8 cellular contexts compared by ENCODE assay signal in the genomic region with DNA sequence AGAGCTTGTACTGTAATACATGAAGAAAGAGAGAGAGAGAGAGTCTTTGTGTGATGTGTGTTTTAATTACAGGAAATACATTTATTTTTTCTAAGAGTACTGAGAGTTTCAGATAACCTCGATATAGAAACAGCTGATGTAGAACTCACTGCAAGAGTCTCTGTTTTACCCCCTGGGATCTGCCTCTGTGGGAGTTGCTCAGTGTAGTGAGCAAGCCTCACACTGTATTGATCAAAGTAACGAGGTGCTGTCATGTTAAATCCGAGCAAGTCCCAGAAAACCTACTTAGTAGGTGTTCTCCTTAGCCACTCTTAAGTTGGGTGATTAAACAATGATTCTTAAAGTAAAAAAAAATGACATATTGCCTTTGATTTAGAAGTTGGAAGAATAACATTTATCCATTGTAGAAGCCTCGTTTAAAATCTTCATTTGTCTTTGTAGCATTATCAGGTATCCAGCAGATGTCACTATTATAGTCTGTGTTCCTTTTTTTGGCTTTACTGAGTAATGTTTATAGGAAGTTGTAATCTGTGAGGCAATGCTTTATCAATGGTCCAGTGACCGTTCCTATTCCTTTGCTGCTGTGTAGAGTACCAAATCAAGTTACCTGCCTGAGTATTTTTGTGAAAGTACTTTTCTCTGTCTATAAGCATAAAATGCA.
DNase-seq lines count a peak whose midpoint lies in the region; ATAC-seq, FAIRE-seq and TF ChIP-seq lines count a peak whose summit lies in the region.

No MANE protein-coding gene starts in this region.

- H3F3A ChIP-seq in neural progenitor cell (ENCODE audit: low read depth): no peaks in the 10 kb centered on the region

- H3K27ac ChIP-seq in astrocyte (ENCODE audit: low read depth, low read length) (no peak overlapping the region), neural progenitor cell (no peak overlapping the region)

- H3K4me3 Mint-ChIP-seq in astrocyte (ENCODE audit: unreplicated experiment): no peak overlapping the region
- no peak overlapping the region for H3K4me3 Mint-ChIP-seq in neural progenitor cell
- H3K4me3 Mint-ChIP-seq in activated naive CD4-positive, alpha-beta T cell treated with anti-CD3 and anti-CD28 coated beads, Interleukin-2, amount 10 ng/mL, durations not matched to agents 7 days and 5 days: no peak overlapping the region
- H3K4me3 Mint-ChIP-seq in activated CD4-positive, alpha-beta memory T cell treated with anti-CD3 and anti-CD28 coated beads, Interleukin-2, amount 10 ng/mL, durations not matched to agents 7 days and 5 days: no peak overlapping the region

- H3K4me2 ChIP-seq in astrocyte (ENCODE audit: low read length): no peak overlapping the region
- H3K4me2 ChIP-seq in neural progenitor cell: no peak overlapping the region

- H3K79me2 ChIP-seq in astrocyte (ENCODE audit: insufficient read depth, low read length): no peaks in the 10 kb centered on the region
- H3K79me2 ChIP-seq in neural progenitor cell (ENCODE audit: low read depth): no peaks in the 10 kb centered on the region

- H3K9me3 Mint-ChIP-seq in astrocyte (ENCODE audit: unreplicated experiment) (no peaks in the 10 kb centered on the region), neural progenitor cell (no peaks in the 10 kb centered on the region)
- no peaks in the 10 kb centered on the region for H3K9me3 Mint-ChIP-seq in activated naive CD4-positive, alpha-beta T cell treated with anti-CD3 and anti-CD28 coated beads, Interleukin-2, amount 10 ng/mL, durations not matched to agents 7 days and 5 days
- no peaks in the 10 kb centered on the region for H3K9me3 Mint-ChIP-seq in activated CD4-positive, alpha-beta memory T cell treated with anti-CD3 and anti-CD28 coated beads, Interleukin-2, amount 10 ng/mL, durations not matched to agents 7 days and 5 days

- POLR2A ChIA-PET in activated CD4-positive, alpha-beta memory T cell treated with anti-CD3 and anti-CD28 coated beads, Interleukin-2, amount 10 ng/mL, durations not matched to agents 7 days and 5 days (lab: Charles Lee): no interaction called here

- H3K36me3 Mint-ChIP-seq in astrocyte (ENCODE audit: low read depth, unreplicated experiment) (no peaks in the 10 kb centered on the region), neural progenitor cell (no peaks in the 10 kb centered on the region)
- no peaks in the 10 kb centered on the region for H3K36me3 Mint-ChIP-seq in activated naive CD4-positive, alpha-beta T cell treated with anti-CD3 and anti-CD28 coated beads, Interleukin-2, amount 10 ng/mL, durations not matched to agents 7 days and 5 days
- H3K36me3 Mint-ChIP-seq in activated CD4-positive, alpha-beta memory T cell treated with anti-CD3 and anti-CD28 coated beads, Interleukin-2, amount 10 ng/mL, durations not matched to agents 7 days and 5 days (ENCODE audit: low read depth): no peaks in the 10 kb centered on the region

- CTCF ChIA-PET in activated naive CD4-positive, alpha-beta T cell treated with anti-CD3 and anti-CD28 coated beads, Interleukin-2, amount 10 ng/mL, durations not matched to agents 7 days and 5 days (lab: Charles Lee): interaction anchor here (1.3 to 3.4 kb wide), 4 partner anchors 12 to 416 kb away, joined by 3 to 13 read pairs (median 8); no protein-coding TSS in a partner anchor
- CTCF ChIA-PET in activated CD4-positive, alpha-beta memory T cell treated with anti-CD3 and anti-CD28 coated beads, Interleukin-2, amount 10 ng/mL, durations not matched to agents 7 days and 5 days (lab: Charles Lee): interaction anchor here (0.6 to 3.2 kb wide), 6 partner anchors 12 to 420 kb away, joined by 3 to 13 read pairs (median 6); a partner anchor contains a TSS

- H3K27ac Mint-ChIP-seq in astrocyte (ENCODE audit: unreplicated experiment): no peak overlapping the region
- H3K27ac Mint-ChIP-seq in neural progenitor cell: no peak overlapping the region
- H3K27ac Mint-ChIP-seq in activated naive CD4-positive, alpha-beta T cell treated with anti-CD3 and anti-CD28 coated beads, Interleukin-2, amount 10 ng/mL, durations not matched to agents 7 days and 5 days: no peak overlapping the region
- H3K27ac Mint-ChIP-seq in activated CD4-positive, alpha-beta memory T cell treated with anti-CD3 and anti-CD28 coated beads, Interleukin-2, amount 10 ng/mL, durations not matched to agents 7 days and 5 days: no peak overlapping the region

- no peaks in the 10 kb centered on the region for H4K20me1 ChIP-seq in astrocyte (ENCODE audit: insufficient read depth, low read length)
- H4K20me1 ChIP-seq in neural progenitor cell (ENCODE audit: low read depth): no peaks in the 10 kb centered on the region

- H3K4me1 Mint-ChIP-seq in astrocyte (ENCODE audit: low read depth, unreplicated experiment): no peaks in the 10 kb centered on the region
- H3K4me1 Mint-ChIP-seq in neural progenitor cell: peaks cover 21% of the 10 kb centered on the region
- H3K4me1 Mint-ChIP-seq in activated naive CD4-positive, alpha-beta T cell treated with anti-CD3 and anti-CD28 coated beads, Interleukin-2, amount 10 ng/mL, durations not matched to agents 7 days and 5 days: no peaks in the 10 kb centered on the region
- H3K4me1 Mint-ChIP-seq in activated CD4-positive, alpha-beta memory T cell treated with anti-CD3 and anti-CD28 coated beads, Interleukin-2, amount 10 ng/mL, durations not matched to agents 7 days and 5 days: no peaks in the 10 kb centered on the region

- H3K27me3 ChIP-seq in astrocyte (ENCODE audit: insufficient read depth, low read length) (peaks cover 15% of the 10 kb centered on the region), neural progenitor cell (no peaks in the 10 kb centered on the region)

- H3K9ac ChIP-seq in astrocyte (ENCODE audit: low read length) (no peak overlapping the region), neural progenitor cell (no peak overlapping the region)

- H2AFZ ChIP-seq in astrocyte (ENCODE audit: low read depth, low read length) (no peak overlapping the region), neural progenitor cell (replicated peaks) (no peak overlapping the region)

- peak; percentile 39 for TF ChIP-seq CTCF in GM12873 (IDR thresholded peaks at IDR 0.05; ENCODE audit: insufficient read depth, low read depth, low read length, missing control alignments)
- TF ChIP-seq CTCF in astrocyte (IDR thresholded peaks at IDR 0.05; ENCODE audit: insufficient read depth, low read depth, low read length): peak; percentile 30
- peak; percentile 35 for TF ChIP-seq CTCF in neural progenitor cell (IDR thresholded peaks at IDR 0.05)

- DNase-seq in NCI-H1105 treated with DMSO at 0.1 percent for 48 hours (lab: John Stamatoyannopoulos, UW) (peak; percentile 61), astrocyte (ENCODE audit: low read depth) (peak; percentile 1), neural progenitor cell (ENCODE audit: low spot score) (no peak), C1 segment of cervical spinal cord (lab: John Stamatoyannopoulos, UW) (no peak)
- no peak for DNase-seq in activated naive CD4-positive, alpha-beta T cell treated with anti-CD3 and anti-CD28 coated beads, Interleukin-2, amount 10 ng/mL, durations not matched to agents 7 days and 5 days
- DNase-seq in activated CD4-positive, alpha-beta memory T cell treated with anti-CD3 and anti-CD28 coated beads, Interleukin-2, amount 10 ng/mL, durations not matched to agents 7 days and 5 days: no peak

- FAIRE-seq in astrocyte (lab: Jason Lieb, UNC): no peak

- H3K4me3 ChIP-seq in astrocyte (ENCODE audit: insufficient read depth, low read depth, low read length): no peak overlapping the region
- no peak overlapping the region for H3K4me3 ChIP-seq in neural progenitor cell

- peaks cover 27% of the 10 kb centered on the region for H3K27me3 Mint-ChIP-seq in astrocyte (ENCODE audit: low read depth, unreplicated experiment)
- H3K27me3 Mint-ChIP-seq in neural progenitor cell (ENCODE audit: insufficient read depth, low read depth): peaks cover 5% of the 10 kb centered on the region
- H3K27me3 Mint-ChIP-seq in activated naive CD4-positive, alpha-beta T cell treated with anti-CD3 and anti-CD28 coated beads, Interleukin-2, amount 10 ng/mL, durations not matched to agents 7 days and 5 days: peaks cover 42% of the 10 kb centered on the region
- peaks cover 24% of the 10 kb centered on the region for H3K27me3 Mint-ChIP-seq in activated CD4-positive, alpha-beta memory T cell treated with anti-CD3 and anti-CD28 coated beads, Interleukin-2, amount 10 ng/mL, durations not matched to agents 7 days and 5 days

- H3K36me3 ChIP-seq in astrocyte (ENCODE audit: insufficient read depth, low read length) (no peaks in the 10 kb centered on the region), neural progenitor cell (no peaks in the 10 kb centered on the region)

- no peak for ATAC-seq in GM21528 (IDR thresholded peaks at IDR 0.05; ENCODE audit: low FRiP score, unreplicated experiment)

- H3K4me1 ChIP-seq in astrocyte (ENCODE audit: insufficient read depth, low read length): no peaks in the 10 kb centered on the region
- peaks cover 18% of the 10 kb centered on the region for H3K4me1 ChIP-seq in neural progenitor cell

- no peaks in the 10 kb centered on the region for H3K9me3 ChIP-seq in astrocyte (ENCODE audit: insufficient read depth, low read depth, low read length)
- no peaks in the 10 kb centered on the region for H3K9me3 ChIP-seq in neural progenitor cell (ENCODE audit: low read depth)

Comparison
In these comparisons a context has a peak if more than half of its experiments do, and no peak if none do; other contexts are left out.
1. DNase-seq: peak in NCI-H1105 treated with DMSO at 0.1 percent for 48 hours (single experiment) and astrocyte (single experiment); none in neural progenitor cell (single experiment), activated naive CD4-positive, alpha-beta T cell treated with anti-CD3 and anti-CD28 coated beads, Interleukin-2, amount 10 ng/mL, durations not matched to agents 7 days and 5 days (single experiment), C1 segment of cervical spinal cord (0 of 14) and activated CD4-positive, alpha-beta memory T cell treated with anti-CD3 and anti-CD28 coated beads, Interleukin-2, amount 10 ng/mL, durations not matched to agents 7 days and 5 days (single experiment).
2. Peak in every context shown above with its lines, with median percentiles within 50 percentile points of each other: CTCF ChIP-seq.